ENCODE assay signal across 8 cellular contexts in the genomic region with DNA sequence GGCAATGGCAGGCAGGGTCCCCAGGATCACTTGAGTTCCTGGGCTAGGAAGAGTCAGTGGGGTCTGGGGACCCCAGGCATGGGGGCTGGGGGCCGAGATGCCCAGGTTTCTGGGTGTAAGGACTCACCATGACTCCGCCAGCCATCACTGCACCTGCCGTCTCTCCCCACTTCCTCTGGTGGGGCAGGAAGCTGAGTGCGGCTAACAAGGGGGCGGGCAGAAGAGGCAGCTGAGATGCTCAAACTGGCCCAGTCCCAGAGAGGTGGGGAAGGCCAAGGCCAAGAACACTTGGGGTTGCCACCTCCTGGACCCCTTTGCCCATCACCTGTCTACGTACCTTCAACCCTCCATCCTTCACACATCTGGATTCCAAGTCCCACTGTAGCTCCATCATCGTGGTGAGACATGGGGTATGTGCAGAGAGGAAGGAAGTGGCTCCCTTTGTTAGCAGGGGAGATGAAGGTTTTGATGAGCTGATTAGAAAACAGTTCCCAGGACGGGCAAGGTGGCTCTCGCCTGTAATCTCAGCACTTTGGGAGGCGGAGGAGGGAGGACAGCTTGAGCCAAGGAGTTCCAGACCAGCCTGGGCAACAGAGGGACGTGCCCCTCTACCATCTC. TPM values are rescaled to one million over a fixed set of nuclear protein-coding genes. Genes with fewer than 3 reads are reported as not detected.
DNase-seq lines count a peak whose midpoint lies in the region; ATAC-seq and TF ChIP-seq lines count a peak whose summit lies in the region.
"Had no signal": no experiment of that assay in that cellular context is flagged by ENCODE, and none has a peak within 500 bp of the region (broad histone marks: within the 10 kb centered on the region; RNA-seq: fewer than 3 reads in every experiment).

A gene with protein sequence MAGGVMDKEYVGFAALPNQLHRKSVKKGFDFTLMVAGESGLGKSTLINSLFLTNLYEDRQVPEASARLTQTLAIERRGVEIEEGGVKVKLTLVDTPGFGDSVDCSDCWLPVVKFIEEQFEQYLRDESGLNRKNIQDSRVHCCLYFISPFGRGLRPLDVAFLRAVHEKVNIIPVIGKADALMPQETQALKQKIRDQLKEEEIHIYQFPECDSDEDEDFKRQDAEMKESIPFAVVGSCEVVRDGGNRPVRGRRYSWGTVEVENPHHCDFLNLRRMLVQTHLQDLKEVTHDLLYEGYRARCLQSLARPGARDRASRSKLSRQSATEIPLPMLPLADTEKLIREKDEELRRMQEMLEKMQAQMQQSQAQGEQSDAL (minus strand): TSS at position 164 of the 618 bp plus-strand sequence. CDS start 19 bp downstream, at position 145.

- H3K4ac ChIP-seq in mesenchymal stem cell (ENCODE audit: low read depth in 1 of 2, low read length in 2 of 2), result no peak within 1 kb of the TSS

- no peak within 1 kb of the TSS for H2AK5ac ChIP-seq in mesenchymal stem cell (ENCODE audit: low read length, severe bottlenecking)

- peaks cover 57% of the 10 kb centered on the region for H3K4me1 Mint-ChIP-seq in activated CD8-positive, alpha-beta T cell treated with anti-CD3 and anti-CD28 coated beads, Interleukin-2, amount 10 ng/mL, durations not matched to agents 7 days and 5 days (ENCODE audit: low read depth)

- intact Hi-C loops in stomach (cut with DNase I; ENCODE audit: low total_unique reads), result no loop called here

- peaks cover 5% of the 10 kb centered on the region for H3K79me1 ChIP-seq in mesenchymal stem cell (replicated peaks; ENCODE audit: low read length, poor library complexity, severe bottlenecking)

- no peaks in the 10 kb centered on the region for H3K9me3 Mint-ChIP-seq in activated CD8-positive, alpha-beta T cell treated with anti-CD3 and anti-CD28 coated beads, Interleukin-2, amount 10 ng/mL, durations not matched to agents 7 days and 5 days (ENCODE audit: insufficient read depth)

- H3K9ac ChIP-seq in mesenchymal stem cell (ENCODE audit: low read length), result no peak within 1 kb of the TSS

- H2BK120ac ChIP-seq in mesenchymal stem cell (ENCODE audit: low read depth, low read length), result no peak within 1 kb of the TSS

- CTCF ChIA-PET in activated CD8-positive, alpha-beta T cell treated with anti-CD3 and anti-CD28 coated beads, Interleukin-2, amount 10 ng/mL, durations not matched to agents 7 days and 5 days (lab: Charles Lee), result interaction anchor here (0.7 to 2.8 kb wide), 15 partner anchors 10 to 291 kb away, joined by 3 to 20 read pairs (median 6); a partner anchor contains a TSS

- H3K18ac ChIP-seq in mesenchymal stem cell (ENCODE audit: low read depth in 1 of 2, low read length in 2 of 2), result no peak within 1 kb of the TSS

- no peak within 1 kb of the TSS for H2BK5ac ChIP-seq in mesenchymal stem cell (ENCODE audit: low read depth, low read length, poor library complexity, severe bottlenecking)

- H3K4me3 Mint-ChIP-seq in activated CD8-positive, alpha-beta T cell treated with anti-CD3 and anti-CD28 coated beads, Interleukin-2, amount 10 ng/mL, durations not matched to agents 7 days and 5 days, result peak within 1 kb of the TSS; percentile 90

- WGBS in mesenchymal stem cell, result 93% methylated on average over 6 of the region's 11 CpGs
- 38 to 64% (median 58%) methylated on average over 10 to 11 of the region's 11 CpGs for WGBS in stomach, 5 donors

- H3K36me3 ChIP-seq in mesenchymal stem cell (ENCODE audit: control insufficient read depth in 1 of 2, insufficient read depth in 2 of 2, low read depth in 1 of 2, low read length in 2 of 2) (peaks cover 7% of the 10 kb centered on the region in 2 experiments), stomach (no peaks in the 10 kb centered on the region)

- H4K8ac ChIP-seq in mesenchymal stem cell (ENCODE audit: low read length), result no peak within 1 kb of the TSS

- H3K4me2 ChIP-seq in mesenchymal stem cell (ENCODE audit: low read length, poor library complexity, severe bottlenecking), result no peak within 1 kb of the TSS

- TF ChIP-seq CTCF in stomach (IDR thresholded peaks at IDR 0.05), result no peak

- DNase-seq in activated CD8-positive, alpha-beta T cell treated with anti-CD3 and anti-CD28 coated beads, Interleukin-2, amount 10 ng/mL, durations not matched to agents 7 days and 5 days, result peak; percentile 91
- DNase-seq in mesenchymal stem cell (no peak), stomach (no peak), NCI-H774 (lab: John Stamatoyannopoulos, UW) (no peak), SIG-M5 (lab: John Stamatoyannopoulos, UW) (no peak)
- DNase-seq: NCI-H1105 treated with DMSO at 0.1 percent for 48 hours had no signal

- no peak for TF ChIP-seq EP300 in stomach (IDR thresholded peaks at IDR 0.05)

- H3K27ac Mint-ChIP-seq in activated CD8-positive, alpha-beta T cell treated with anti-CD3 and anti-CD28 coated beads, Interleukin-2, amount 10 ng/mL, durations not matched to agents 7 days and 5 days, result peak within 1 kb of the TSS; percentile 93

- H3K27ac ChIP-seq in mesenchymal stem cell (ENCODE audit: low read length, poor library complexity, severe bottlenecking) (no peak within 1 kb of the TSS), stomach (peak within 1 kb of the TSS in 4 of 5 donors; percentile 9 to 60 (median 40))

- H3K4me3 ChIP-seq in mesenchymal stem cell (ENCODE audit: insufficient read depth in 1 of 2, low read depth in 1 of 2, low read length in 2 of 2), result no peak within 1 kb of the TSS
- peak within 1 kb of the TSS in 3 of 4 donors; percentile 9 to 32 (median 17) for H3K4me3 ChIP-seq in stomach

- peak within 1 kb of the TSS; percentile 29 for H4K91ac ChIP-seq in mesenchymal stem cell (ENCODE audit: low read length)

- TF ChIP-seq POLR2A in stomach (IDR thresholded peaks at IDR 0.05), result no peak

- no peak within 1 kb of the TSS for H2AFZ ChIP-seq in mesenchymal stem cell (ENCODE audit: low read depth, low read length)

- H3K9me3 ChIP-seq in mesenchymal stem cell (ENCODE audit: control insufficient read depth, low read length), result no peaks in the 10 kb centered on the region
- H3K9me3 ChIP-seq in stomach, result no peaks in the 10 kb centered on the region

- no peaks in the 10 kb centered on the region for H3K27me3 ChIP-seq in mesenchymal stem cell (ENCODE audit: control insufficient read depth in 1 of 2, insufficient read depth in 1 of 2, low read length in 2 of 2)
- H3K27me3 ChIP-seq in stomach, result no peaks in the 10 kb centered on the region

- peak within 1 kb of the TSS; percentile 54 for H2BK15ac ChIP-seq in mesenchymal stem cell (ENCODE audit: low read depth, poor library complexity, severe bottlenecking)

- no peaks in the 10 kb centered on the region for H3K27me3 Mint-ChIP-seq in activated CD8-positive, alpha-beta T cell treated with anti-CD3 and anti-CD28 coated beads, Interleukin-2, amount 10 ng/mL, durations not matched to agents 7 days and 5 days (ENCODE audit: low read depth)

- H3K14ac ChIP-seq in mesenchymal stem cell (ENCODE audit: low read length in 2 of 2), result no peak within 1 kb of the TSS

- POLR2A ChIA-PET in activated CD8-positive, alpha-beta T cell treated with anti-CD3 and anti-CD28 coated beads, Interleukin-2, amount 10 ng/mL, durations not matched to agents 7 days and 5 days (lab: Charles Lee), result interaction anchor here (0.5 to 3.6 kb wide), 21 partner anchors 9 to 559 kb away, joined by 3 to 31 read pairs (median 6); a partner anchor contains a TSS

- peaks cover 45% of the 10 kb centered on the region for H3K36me3 Mint-ChIP-seq in activated CD8-positive, alpha-beta T cell treated with anti-CD3 and anti-CD28 coated beads, Interleukin-2, amount 10 ng/mL, durations not matched to agents 7 days and 5 days (ENCODE audit: low read depth)

- H3K23ac ChIP-seq in mesenchymal stem cell (ENCODE audit: low read length in 2 of 2), result peak within 1 kb of the TSS in 1 of 2 experiments; percentile 46

- ATAC-seq in HG02938 (IDR thresholded peaks at IDR 0.05; ENCODE audit: unreplicated experiment), result peak; percentile 34
- peak; percentile 52 for ATAC-seq in activated CD8-positive, alpha-beta T cell treated with anti-CD3 and anti-CD28 coated beads, Interleukin-2, amount 10 ng/mL, durations not matched to agents 7 days and 5 days
- no peak for ATAC-seq in HG02884 (IDR thresholded peaks at IDR 0.05; ENCODE audit: unreplicated experiment)

- H2BK12ac ChIP-seq in mesenchymal stem cell (ENCODE audit: low read length in 2 of 2), result no peak within 1 kb of the TSS

- H3K4me1 ChIP-seq in mesenchymal stem cell (ENCODE audit: control insufficient read depth, insufficient read depth, low read depth, low read length) (peaks cover 14% of the 10 kb centered on the region), stomach (peaks cover 11 to 25% (median 22%) of the 10 kb centered on the region in 4 donors)

RNA-seq across cellular contexts. Expression of the gene that starts here (rescaled TPM):
- 100 to 1,000 TPM; 321 to 342 TPM for total RNA-seq in activated CD8-positive, alpha-beta T cell treated with anti-CD3 and anti-CD28 coated beads, Interleukin-2, amount 10 ng/mL, durations not matched to agents 7 days and 5 days
- polyA plus RNA-seq in mesenchymal stem cell (2013, experiment 1 of 2), result 1.3 TPM
- polyA plus RNA-seq in mesenchymal stem cell (2013, experiment 2 of 2), result 1.3 TPM
- 1 to 10 TPM in 3 of 5 donors, under 1 TPM in 1, not detected in 1; 0.72 to 6.2 (median 3.9) TPM for total RNA-seq in stomach
- polyA plus RNA-seq in stomach, result 10 to 100 TPM in 1 of 3 donors, 1 to 10 TPM in 2; 5.2 to 10.5 (median 7.0) TPM

Comparison
In these comparisons a context has a peak if more than half of its experiments do, and no peak if none do; other contexts are left out.
1. RNA of the gene that starts here (total RNA-seq): 321 to 342 TPM in activated CD8-positive, alpha-beta T cell treated with anti-CD3 and anti-CD28 coated beads, Interleukin-2, amount 10 ng/mL, durations not matched to agents 7 days and 5 days; 0.72 to 6.2 TPM in stomach; every median in the first group is over 10 times any median in the second.
2. H3K4me3 ChIP-seq: peak in stomach (3 of 4); none in mesenchymal stem cell (0 of 2).